ENCODE assay signal across 8 cellular contexts in the genomic region with DNA sequence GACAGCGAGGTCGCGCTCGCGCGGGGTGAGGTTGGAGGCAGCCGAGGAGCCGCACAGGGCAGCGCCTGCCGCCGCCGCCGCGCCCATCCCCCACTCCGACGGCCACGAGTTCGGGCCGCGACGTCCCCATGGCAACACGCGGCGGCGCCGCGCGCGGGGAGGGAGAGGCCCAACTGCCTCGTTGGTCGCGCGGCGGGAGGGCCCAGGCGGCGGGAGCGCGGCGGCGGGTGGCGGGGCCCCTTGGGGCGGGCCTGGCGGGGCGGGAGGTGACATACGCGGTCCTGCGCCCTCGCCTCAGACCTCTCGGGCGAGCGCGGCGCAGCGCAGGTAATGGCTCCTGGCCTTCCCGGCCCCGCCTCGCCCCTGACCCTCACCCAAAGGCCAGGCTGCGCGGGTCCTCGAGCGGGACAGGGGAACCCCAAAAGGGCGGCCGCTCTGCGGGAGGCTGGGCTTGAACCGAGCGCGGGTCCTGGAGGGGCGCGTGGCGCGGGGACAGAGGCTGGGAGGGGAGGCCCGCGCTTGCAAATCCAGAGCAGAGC. TPM values are rescaled to one million over a fixed set of nuclear protein-coding genes. Genes with fewer than 3 reads are reported as not detected.
A peak's percentile ranks its signal among the peaks of the same experiment; 100 is the strongest.
DNase-seq lines count a peak whose midpoint lies in the region; ATAC-seq and TF ChIP-seq lines count a peak whose summit lies in the region.

A gene with protein sequence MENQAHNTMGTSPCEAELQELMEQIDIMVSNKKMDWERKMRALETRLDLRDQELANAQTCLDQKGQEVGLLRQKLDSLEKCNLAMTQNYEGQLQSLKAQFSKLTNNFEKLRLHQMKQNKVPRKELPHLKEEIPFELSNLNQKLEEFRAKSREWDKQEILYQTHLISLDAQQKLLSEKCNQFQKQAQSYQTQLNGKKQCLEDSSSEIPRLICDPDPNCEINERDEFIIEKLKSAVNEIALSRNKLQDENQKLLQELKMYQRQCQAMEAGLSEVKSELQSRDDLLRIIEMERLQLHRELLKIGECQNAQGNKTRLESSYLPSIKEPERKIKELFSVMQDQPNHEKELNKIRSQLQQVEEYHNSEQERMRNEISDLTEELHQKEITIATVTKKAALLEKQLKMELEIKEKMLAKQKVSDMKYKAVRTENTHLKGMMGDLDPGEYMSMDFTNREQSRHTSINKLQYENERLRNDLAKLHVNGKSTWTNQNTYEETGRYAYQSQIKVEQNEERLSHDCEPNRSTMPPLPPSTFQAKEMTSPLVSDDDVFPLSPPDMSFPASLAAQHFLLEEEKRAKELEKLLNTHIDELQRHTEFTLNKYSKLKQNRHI (plus strand): TSS at position 297 of the 539 bp plus-strand sequence. CDS start 1,518 bp downstream, outside the sequence.

- TF ChIP-seq CTCF in fibroblast of mammary gland (conservative IDR thresholded peaks at IDR 0.05; ENCODE audit: control insufficient read depth, insufficient read depth, low read depth, low read length) (no peak), RWPE1 (conservative IDR thresholded peaks at IDR 0.05; ENCODE audit: low read depth) (no peak)

- peak within 1 kb of the TSS; percentile 72 for H2BK120ac ChIP-seq in neuronal stem cell (ENCODE audit: low read depth, low read length)

- H2BK5ac ChIP-seq in neuronal stem cell (ENCODE audit: low read length): peak within 1 kb of the TSS; percentile 1

- no peak within 1 kb of the TSS for H3K27ac Mint-ChIP-seq in T-helper 2 cell treated with Interferon-gamma antibody and Interleukin-4, amounts not matched to agents 5 μg/mL and 100 μg/mL, for 36 hours

- H3K4ac ChIP-seq in neuronal stem cell (ENCODE audit: low read length): no peak within 1 kb of the TSS

- peak within 1 kb of the TSS; percentile 58 for H3K4me3 Mint-ChIP-seq in T-helper 2 cell treated with Interferon-gamma antibody and Interleukin-4, amounts not matched to agents 5 μg/mL and 100 μg/mL, for 36 hours

- peak in 10 of 14 donors; percentile 0 to 51 (median 7) for DNase-seq in C1 segment of cervical spinal cord (lab: John Stamatoyannopoulos, UW)
- DNase-seq in T-helper 2 cell treated with Interferon-gamma antibody and Interleukin-4, amounts not matched to agents 5 μg/mL and 100 μg/mL, for 36 hours (ENCODE audit: low spot score): peak; percentile 8
- DNase-seq in fibroblast of mammary gland (ENCODE audit: low read depth): no peak
- peak; percentile 58 for DNase-seq in neuronal stem cell (ENCODE audit: low spot score)
- no peak for DNase-seq in occipital lobe (lab: John Stamatoyannopoulos, UW)
- DNase-seq in RWPE1 (ENCODE audit: low spot score): no peak

- H3K27ac ChIP-seq in neuronal stem cell (replicated peaks; ENCODE audit: low read length) (no peak within 1 kb of the TSS), RWPE1 (no peak within 1 kb of the TSS)

- CTCF ChIA-PET in RWPE1 (lab: Yijun Ruan, JAX): interaction anchor here (0.6 kb wide), 1 partner anchor 165 kb away, joined by 3 read pairs; no protein-coding TSS in a partner anchor

- peak; percentile 45 for ATAC-seq in HG02610 (IDR thresholded peaks at IDR 0.05; ENCODE audit: unreplicated experiment)
- no peak for ATAC-seq in GM21526 (IDR thresholded peaks at IDR 0.05; ENCODE audit: low FRiP score, unreplicated experiment)

- H3K18ac ChIP-seq in neuronal stem cell (ENCODE audit: low read length): peak within 1 kb of the TSS; percentile 99

- H3K79me1 ChIP-seq in neuronal stem cell (ENCODE audit: low read depth, low read length): no peaks in the 10 kb centered on the region

- H2BK15ac ChIP-seq in neuronal stem cell (ENCODE audit: low read length): peak within 1 kb of the TSS; percentile 83

- peak within 1 kb of the TSS; percentile 73 for H2BK12ac ChIP-seq in neuronal stem cell (ENCODE audit: low read length)

- peak within 1 kb of the TSS; percentile 80 for H3K23ac ChIP-seq in neuronal stem cell (ENCODE audit: low read depth, low read length, poor library complexity)

- no peaks in the 10 kb centered on the region for H3K9me3 Mint-ChIP-seq in T-helper 2 cell treated with Interferon-gamma antibody and Interleukin-4, amounts not matched to agents 5 μg/mL and 100 μg/mL, for 36 hours

- H3K9me3 ChIP-seq in neuronal stem cell (replicated peaks in 1 of 2; ENCODE audit: control insufficient read depth in 2 of 2, insufficient read depth in 1 of 2, low read depth in 1 of 2, low read length in 2 of 2): no peaks in the 10 kb centered on the region

- H2AFZ ChIP-seq in neuronal stem cell (ENCODE audit: low read length): peak within 1 kb of the TSS; percentile 71

- peak within 1 kb of the TSS; percentile 90 for H3K14ac ChIP-seq in neuronal stem cell (ENCODE audit: low read length)

- no peaks in the 10 kb centered on the region for H3K36me3 ChIP-seq in neuronal stem cell (replicated peaks in 1 of 2; ENCODE audit: control insufficient read depth in 2 of 2, insufficient read depth in 2 of 2, low read length in 2 of 2)

- POLR2A ChIA-PET in RWPE1 (lab: Yijun Ruan, JAX; ENCODE audit: low non-redundant PET): no interaction called here

- H4K8ac ChIP-seq in neuronal stem cell (ENCODE audit: low read depth, low read length): no peak within 1 kb of the TSS

- peak within 1 kb of the TSS; percentile 72 for H4K91ac ChIP-seq in neuronal stem cell (ENCODE audit: low read depth, low read length, poor library complexity)

- no peaks in the 10 kb centered on the region for H3K36me3 Mint-ChIP-seq in T-helper 2 cell treated with Interferon-gamma antibody and Interleukin-4, amounts not matched to agents 5 μg/mL and 100 μg/mL, for 36 hours (ENCODE audit: low read depth)

- H3K4me3 ChIP-seq in fibroblast of mammary gland (ENCODE audit: control insufficient read depth, low read depth, low read length) (peak within 1 kb of the TSS; percentile 10), neuronal stem cell (ENCODE audit: low read length in 2 of 2) (peak within 1 kb of the TSS in 1 of 2 donors; percentile 82)

- no peaks in the 10 kb centered on the region for H3K4me1 ChIP-seq in neuronal stem cell (ENCODE audit: control insufficient read depth in 2 of 2, insufficient read depth in 1 of 2, low read depth in 1 of 2, low read length in 2 of 2)

- WGBS in neuronal stem cell (ENCODE audit: extremely low coverage in 2 of 2, insufficient read length in 2 of 2, insufficient replicate concordance in 1 of 2), 2 donors: no CpG with 5 or more reads among the region's 73 CpGs

- H2AK5ac ChIP-seq in neuronal stem cell (ENCODE audit: low read depth, low read length): peak within 1 kb of the TSS; percentile 61

- H3K4me1 Mint-ChIP-seq in T-helper 2 cell treated with Interferon-gamma antibody and Interleukin-4, amounts not matched to agents 5 μg/mL and 100 μg/mL, for 36 hours (ENCODE audit: low read depth): peaks cover 2% of the 10 kb centered on the region

- peaks cover 0 to 21% (median 9%) of the 10 kb centered on the region in 3 experiments for H3K27me3 ChIP-seq in neuronal stem cell (ENCODE audit: control insufficient read depth in 3 of 3, insufficient read depth in 3 of 3, low read depth in 1 of 3, low read length in 3 of 3)

- peaks cover 42% of the 10 kb centered on the region for H3K27me3 Mint-ChIP-seq in T-helper 2 cell treated with Interferon-gamma antibody and Interleukin-4, amounts not matched to agents 5 μg/mL and 100 μg/mL, for 36 hours (ENCODE audit: low read depth)

- H3K9ac ChIP-seq in neuronal stem cell (ENCODE audit: low read depth, low read length, poor library complexity): peak within 1 kb of the TSS; percentile 60

- H3K4me2 ChIP-seq in neuronal stem cell (ENCODE audit: insufficient read depth, low read length, poor library complexity, severe bottlenecking): peak within 1 kb of the TSS; percentile 71

RNA-seq across cellular contexts. Expression of the gene that starts here (rescaled TPM):
- polyA plus RNA-seq in neuronal stem cell (2013, experiment 1 of 2): 0.98 TPM
- 0.90 TPM for polyA plus RNA-seq in neuronal stem cell (2013, experiment 2 of 2)
- total RNA-seq in occipital lobe: 0.16 TPM

Comparison
In these comparisons a context has a peak if more than half of its experiments do, and no peak if none do; other contexts are left out.
1. DNase-seq: peak in C1 segment of cervical spinal cord (10 of 14), T-helper 2 cell treated with Interferon-gamma antibody and Interleukin-4, amounts not matched to agents 5 μg/mL and 100 μg/mL, for 36 hours (single experiment) and neuronal stem cell (single experiment); none in fibroblast of mammary gland (single experiment), occipital lobe (single experiment) and RWPE1 (single experiment).